10 cellular contexts compared by ENCODE assay signal in the genomic region with DNA sequence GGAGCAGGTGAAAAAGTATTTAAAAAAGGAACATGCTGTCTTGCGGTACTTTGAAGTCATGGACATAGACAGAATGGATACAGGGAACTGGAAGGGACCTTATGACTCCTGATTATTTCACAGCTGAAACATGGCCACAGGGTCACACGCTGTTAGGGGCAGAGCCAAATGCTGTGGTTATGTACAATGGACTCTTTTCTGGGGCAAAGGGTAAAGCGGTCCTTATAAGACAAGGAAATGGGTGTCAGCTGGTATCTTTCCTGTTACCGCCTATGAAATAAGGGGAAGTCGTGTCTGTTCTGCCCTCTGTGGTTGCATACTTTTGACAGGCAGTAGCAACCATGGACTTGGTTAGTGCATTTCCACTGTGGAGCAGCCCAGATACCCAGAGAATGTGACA. TPM values are rescaled to one million over a fixed set of nuclear protein-coding genes. Genes with fewer than 3 reads are reported as not detected.
DNase-seq lines count a peak whose midpoint lies in the region; ATAC-seq and TF ChIP-seq lines count a peak whose summit lies in the region.
"Had no signal": no experiment of that assay in that cellular context is flagged by ENCODE, and none has a peak within 500 bp of the region (broad histone marks: within the 10 kb centered on the region; RNA-seq: fewer than 3 reads in every experiment).

No MANE protein-coding gene starts in this region.

- H3K9me3 Mint-ChIP-seq in activated CD4-positive, alpha-beta memory T cell treated with anti-CD3 and anti-CD28 coated beads, Interleukin-2, amount 10 ng/mL, durations not matched to agents 7 days and 5 days, result no peaks in the 10 kb centered on the region
- H3K9me3 Mint-ChIP-seq in activated CD4-positive, alpha-beta memory T cell treated with anti-CD3 and anti-CD28 coated beads for 36 hours, result no peaks in the 10 kb centered on the region
- no peaks in the 10 kb centered on the region for H3K9me3 Mint-ChIP-seq in activated CD8-positive, alpha-beta T cell treated with anti-CD3 and anti-CD28 coated beads, Interleukin-2, amount 10 ng/mL, durations not matched to agents 7 days and 5 days (ENCODE audit: insufficient read depth)
- H3K9me3 Mint-ChIP-seq: T-helper 1 cell treated with Interleukin-12 subunit alpha and Interleukin-12 subunit beta and Interleukin-4 antibody, amounts not matched to agents 30 μg/mL and 1 μg/mL, for 36 hours had no signal

- intact Hi-C loops in activated CD4-positive, alpha-beta memory T cell treated with anti-CD3 and anti-CD28 coated beads for 36 hours (cut with micrococcal nuclease), result no loop called here
- intact Hi-C loops in left lung (cut with DNase I), result no loop called here

- no peaks in the 10 kb centered on the region for H3K9me3 ChIP-seq in left lung
- no peaks in the 10 kb centered on the region for H3K9me3 ChIP-seq in tibial nerve

- 45 to 49% methylated on average over 5 of the region's 5 CpGs for WGBS in tibial nerve, 2 donors

- H3K4me3 ChIP-seq in left lung, result no peak overlapping the region
- no peak overlapping the region for H3K4me3 ChIP-seq in tibial nerve

- TF ChIP-seq CTCF in left lung (IDR thresholded peaks at IDR 0.05) (no peak), tibial nerve (IDR thresholded peaks at IDR 0.05) (no peak), GM13977 (IDR thresholded peaks at IDR 0.05; ENCODE audit: extremely low read depth, insufficient read depth, missing control alignments) (no peak)

- H3K27me3 ChIP-seq in left lung (no peaks in the 10 kb centered on the region), tibial nerve (no peaks in the 10 kb centered on the region)

- POLR2A ChIA-PET in activated CD4-positive, alpha-beta memory T cell treated with anti-CD3 and anti-CD28 coated beads, Interleukin-2, amount 10 ng/mL, durations not matched to agents 7 days and 5 days (lab: Charles Lee), result no interaction called here
- POLR2A ChIA-PET in activated CD4-positive, alpha-beta memory T cell treated with anti-CD3 and anti-CD28 coated beads for 36 hours (lab: Charles Lee), result no interaction called here
- POLR2A ChIA-PET in activated CD8-positive, alpha-beta T cell treated with anti-CD3 and anti-CD28 coated beads, Interleukin-2, amount 10 ng/mL, durations not matched to agents 7 days and 5 days (lab: Charles Lee), result no interaction called here

- no peak overlapping the region for H3K4me3 Mint-ChIP-seq in activated CD4-positive, alpha-beta memory T cell treated with anti-CD3 and anti-CD28 coated beads, Interleukin-2, amount 10 ng/mL, durations not matched to agents 7 days and 5 days
- no peak overlapping the region for H3K4me3 Mint-ChIP-seq in activated CD4-positive, alpha-beta memory T cell treated with anti-CD3 and anti-CD28 coated beads for 36 hours
- H3K4me3 Mint-ChIP-seq in activated CD8-positive, alpha-beta T cell treated with anti-CD3 and anti-CD28 coated beads, Interleukin-2, amount 10 ng/mL, durations not matched to agents 7 days and 5 days, result no peak overlapping the region
- H3K4me3 Mint-ChIP-seq: T-helper 1 cell treated with Interleukin-12 subunit alpha and Interleukin-12 subunit beta and Interleukin-4 antibody, amounts not matched to agents 30 μg/mL and 1 μg/mL, for 36 hours had no signal

- no peaks in the 10 kb centered on the region for H3K36me3 Mint-ChIP-seq in activated CD4-positive, alpha-beta memory T cell treated with anti-CD3 and anti-CD28 coated beads, Interleukin-2, amount 10 ng/mL, durations not matched to agents 7 days and 5 days (ENCODE audit: low read depth)
- peaks cover 2% of the 10 kb centered on the region for H3K36me3 Mint-ChIP-seq in activated CD4-positive, alpha-beta memory T cell treated with anti-CD3 and anti-CD28 coated beads for 36 hours
- no peaks in the 10 kb centered on the region for H3K36me3 Mint-ChIP-seq in activated CD8-positive, alpha-beta T cell treated with anti-CD3 and anti-CD28 coated beads, Interleukin-2, amount 10 ng/mL, durations not matched to agents 7 days and 5 days (ENCODE audit: low read depth)

- H3K27ac ChIP-seq in left lung (peak overlapping the region; percentile 62 to 88), tibial nerve (peak overlapping the region; percentile 7 to 82 (median 72))

- peak; percentile 59 for ATAC-seq in activated CD8-positive, alpha-beta T cell treated with anti-CD3 and anti-CD28 coated beads, Interleukin-2, amount 10 ng/mL, durations not matched to agents 7 days and 5 days
- ATAC-seq in left lung, result peak; percentile 57

- TF ChIP-seq POLR2A in tibial nerve (IDR thresholded peaks at IDR 0.05), result peak in 1 of 2 donors; percentile 11

- H3K27me3 Mint-ChIP-seq in activated CD4-positive, alpha-beta memory T cell treated with anti-CD3 and anti-CD28 coated beads, Interleukin-2, amount 10 ng/mL, durations not matched to agents 7 days and 5 days, result no peaks in the 10 kb centered on the region
- H3K27me3 Mint-ChIP-seq in activated CD4-positive, alpha-beta memory T cell treated with anti-CD3 and anti-CD28 coated beads for 36 hours, result no peaks in the 10 kb centered on the region
- no peaks in the 10 kb centered on the region for H3K27me3 Mint-ChIP-seq in activated CD8-positive, alpha-beta T cell treated with anti-CD3 and anti-CD28 coated beads, Interleukin-2, amount 10 ng/mL, durations not matched to agents 7 days and 5 days (ENCODE audit: low read depth)

- H3K4me1 ChIP-seq in left lung, result peaks cover 14 to 63% of the 10 kb centered on the region in 2 donors
- peaks cover 0 to 17% (median 12%) of the 10 kb centered on the region in 4 donors for H3K4me1 ChIP-seq in tibial nerve

- peak; percentile 17 for DNase-seq in activated CD4-positive, alpha-beta memory T cell treated with anti-CD3 and anti-CD28 coated beads, Interleukin-2, amount 10 ng/mL, durations not matched to agents 7 days and 5 days
- DNase-seq in activated CD4-positive, alpha-beta memory T cell treated with anti-CD3 and anti-CD28 coated beads for 36 hours, result no peak
- peak; percentile 29 for DNase-seq in activated CD8-positive, alpha-beta T cell treated with anti-CD3 and anti-CD28 coated beads, Interleukin-2, amount 10 ng/mL, durations not matched to agents 7 days and 5 days
- peak in 1 of 2 donors; percentile 63 for DNase-seq in left lung
- DNase-seq in tibial nerve (ENCODE audit: low spot score in 2 of 2), result peak in 1 of 2 donors; percentile 60
- no peak for DNase-seq in NCI-H2196 treated with DMSO at 0.1 percent for 48 hours (lab: John Stamatoyannopoulos, UW; ENCODE audit: unreplicated experiment)
- DNase-seq in DMS79 treated with DMSO at 0.1 percent for 48 hours (lab: John Stamatoyannopoulos, UW), result no peak
- no peak for DNase-seq in GM13977 (ENCODE audit: low spot score)
- DNase-seq: effector CD8-positive, alpha-beta T cell had no signal

- H3K27ac Mint-ChIP-seq in activated CD4-positive, alpha-beta memory T cell treated with anti-CD3 and anti-CD28 coated beads, Interleukin-2, amount 10 ng/mL, durations not matched to agents 7 days and 5 days, result no peak overlapping the region
- no peak overlapping the region for H3K27ac Mint-ChIP-seq in activated CD4-positive, alpha-beta memory T cell treated with anti-CD3 and anti-CD28 coated beads for 36 hours
- peak overlapping the region; percentile 57 for H3K27ac Mint-ChIP-seq in activated CD8-positive, alpha-beta T cell treated with anti-CD3 and anti-CD28 coated beads, Interleukin-2, amount 10 ng/mL, durations not matched to agents 7 days and 5 days
- H3K27ac Mint-ChIP-seq: T-helper 1 cell treated with Interleukin-12 subunit alpha and Interleukin-12 subunit beta and Interleukin-4 antibody, amounts not matched to agents 30 μg/mL and 1 μg/mL, for 36 hours had no signal

- peak in 1 of 2 donors; percentile 77 for TF ChIP-seq EP300 in tibial nerve (IDR thresholded peaks at IDR 0.05)

- in situ Hi-C loops in GM13977 (cut with MboI; ENCODE audit: low pct_unique_long_range_greater_than_20kb, low sequenced_read_pairs, unreplicated experiment), result no loop called here

- CTCF ChIA-PET in activated CD4-positive, alpha-beta memory T cell treated with anti-CD3 and anti-CD28 coated beads, Interleukin-2, amount 10 ng/mL, durations not matched to agents 7 days and 5 days (lab: Charles Lee), result interaction anchor here (0.7 to 2.3 kb wide), 7 partner anchors 9 to 1054 kb away, joined by 3 to 15 read pairs (median 3); no protein-coding TSS in a partner anchor
- CTCF ChIA-PET in activated CD4-positive, alpha-beta memory T cell treated with anti-CD3 and anti-CD28 coated beads for 36 hours (lab: Charles Lee), result interaction anchor here (0.8 to 2.0 kb wide), 4 partner anchors 11 to 224 kb away, joined by 3 to 6 read pairs (median 4); no protein-coding TSS in a partner anchor
- CTCF ChIA-PET in activated CD8-positive, alpha-beta T cell treated with anti-CD3 and anti-CD28 coated beads, Interleukin-2, amount 10 ng/mL, durations not matched to agents 7 days and 5 days (lab: Charles Lee), result interaction anchor here (0.6 to 2.1 kb wide), 4 partner anchors 10 to 242 kb away, joined by 3 to 14 read pairs (median 4); no protein-coding TSS in a partner anchor

- H3K4me1 Mint-ChIP-seq in activated CD4-positive, alpha-beta memory T cell treated with anti-CD3 and anti-CD28 coated beads, Interleukin-2, amount 10 ng/mL, durations not matched to agents 7 days and 5 days, result peaks cover 11% of the 10 kb centered on the region
- H3K4me1 Mint-ChIP-seq in activated CD4-positive, alpha-beta memory T cell treated with anti-CD3 and anti-CD28 coated beads for 36 hours (ENCODE audit: low read depth), result peaks cover 9% of the 10 kb centered on the region
- H3K4me1 Mint-ChIP-seq in activated CD8-positive, alpha-beta T cell treated with anti-CD3 and anti-CD28 coated beads, Interleukin-2, amount 10 ng/mL, durations not matched to agents 7 days and 5 days (ENCODE audit: low read depth), result peaks cover 11% of the 10 kb centered on the region

- H3K36me3 ChIP-seq in left lung (peaks cover 0 to 36% of the 10 kb centered on the region in 2 donors), tibial nerve (peaks cover 0 to 46% (median 3%) of the 10 kb centered on the region in 3 donors)

RNA-seq across cellular contexts. Expression of a gene that starts 12.8 kb away (rescaled TPM):
- total RNA-seq in activated CD4-positive, alpha-beta memory T cell treated with anti-CD3 and anti-CD28 coated beads, Interleukin-2, amount 10 ng/mL, durations not matched to agents 7 days and 5 days, result not detected
- total RNA-seq in activated CD4-positive, alpha-beta memory T cell treated with anti-CD3 and anti-CD28 coated beads for 36 hours, result not detected
- total RNA-seq in activated CD8-positive, alpha-beta T cell treated with anti-CD3 and anti-CD28 coated beads, Interleukin-2, amount 10 ng/mL, durations not matched to agents 7 days and 5 days, result not detected
- 100 to 1,000 TPM in 1 of 2 donors, 10 to 100 TPM in 1; 80.6 to 107 TPM for total RNA-seq in left lung
- total RNA-seq in tibial nerve, result 10 to 100 TPM in 1 of 4 donors, 1 to 10 TPM in 3; 1.5 to 10.8 (median 2.6) TPM

Comparison
In these comparisons a context has a peak if more than half of its experiments do, and no peak if none do; other contexts are left out.
1. DNase-seq: peak in activated CD4-positive, alpha-beta memory T cell treated with anti-CD3 and anti-CD28 coated beads, Interleukin-2, amount 10 ng/mL, durations not matched to agents 7 days and 5 days (single experiment) and activated CD8-positive, alpha-beta T cell treated with anti-CD3 and anti-CD28 coated beads, Interleukin-2, amount 10 ng/mL, durations not matched to agents 7 days and 5 days (single experiment); none in activated CD4-positive, alpha-beta memory T cell treated with anti-CD3 and anti-CD28 coated beads for 36 hours (single experiment), NCI-H2196 treated with DMSO at 0.1 percent for 48 hours (single experiment), DMS79 treated with DMSO at 0.1 percent for 48 hours (single experiment) and GM13977 (single experiment).
2. RNA of a gene that starts 12.8 kb away (total RNA-seq): 80.6 to 107 TPM in left lung; 1.5 to 10.8 TPM in tibial nerve, not detected in activated CD8-positive, alpha-beta T cell treated with anti-CD3 and anti-CD28 coated beads, Interleukin-2, amount 10 ng/mL, durations not matched to agents 7 days and 5 days, not detected in activated CD4-positive, alpha-beta memory T cell treated with anti-CD3 and anti-CD28 coated beads for 36 hours and not detected in activated CD4-positive, alpha-beta memory T cell treated with anti-CD3 and anti-CD28 coated beads, Interleukin-2, amount 10 ng/mL, durations not matched to agents 7 days and 5 days; every median in the first group is over 4 times any median in the second.